Comparison of ENCODE assay signal across 21 cellular contexts in the genomic region with DNA sequence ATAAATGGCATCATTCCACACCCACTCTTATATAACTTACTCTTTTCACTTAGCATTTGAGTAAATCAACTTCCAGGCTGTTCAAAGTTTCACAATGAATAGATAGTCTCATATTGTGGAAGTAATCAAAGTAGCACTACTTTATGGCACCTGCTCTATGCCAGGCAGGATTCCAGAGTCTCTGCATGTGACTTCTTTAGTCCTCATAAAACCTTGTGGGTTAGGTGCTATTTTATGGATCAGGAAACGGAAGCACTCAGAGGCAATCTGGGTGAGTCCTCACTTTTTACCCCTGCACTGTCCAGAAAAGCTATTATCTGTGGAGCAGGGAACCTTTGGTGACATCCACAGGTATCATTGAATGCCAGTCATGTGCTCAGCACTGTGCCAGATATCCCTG.
"Had no signal": no experiment of that assay in that cellular context is flagged by ENCODE, and none has a peak within 500 bp of the region (broad histone marks: within the 10 kb centered on the region; RNA-seq: fewer than 3 reads in every experiment).

No MANE protein-coding gene starts in this region.

- H3K27ac ChIP-seq: SK-N-MC had no signal

- H3K9me3 ChIP-seq: MG63 had no signal

- H3K36me3 ChIP-seq: MG63 had no signal

- H3K27me3 ChIP-seq: MG63 had no signal

- H3K4me3 ChIP-seq: MG63, SK-N-MC had no signal

- DNase-seq: activated CD4-positive, alpha-beta T cell treated with anti-CD3 and anti-CD28 coated beads for 4 hours; activated CD8-positive, alpha-beta T cell treated with anti-CD3 and anti-CD28 coated beads, Interleukin-2, amount 10 ng/mL, durations not matched to agents 7 days and 5 days; activated effector memory CD4-positive, alpha-beta T cell treated with Interleukin-2 at 50 U/mL for 16 hours; activated naive CD4-positive, alpha-beta T cell; activated T-cell treated with anti-CD3 and anti-CD28 coated beads, Interleukin-2, amount 50 U/mL, for 24 hours; aorta; central memory CD4-positive, alpha-beta T cell; KG1; MG63; MV-4-11; NCI-H1105; NCI-H1436; NCI-H1694 treated with DMSO at 0.1 percent for 48 hours; NCI-H2029 treated with DMSO at 0.1 percent for 48 hours; NCI-H345; NCI-H510A; NCI-H69; NK-92 treated with Interleukin-12 subunit alpha and Interleukin-12 subunit beta, amount 100 ng/mL, for 24 hours; PC-3; T-helper 1 cell had no signal
